Comparison of ENCODE assay signal across 14 cellular contexts in the genomic region with DNA sequence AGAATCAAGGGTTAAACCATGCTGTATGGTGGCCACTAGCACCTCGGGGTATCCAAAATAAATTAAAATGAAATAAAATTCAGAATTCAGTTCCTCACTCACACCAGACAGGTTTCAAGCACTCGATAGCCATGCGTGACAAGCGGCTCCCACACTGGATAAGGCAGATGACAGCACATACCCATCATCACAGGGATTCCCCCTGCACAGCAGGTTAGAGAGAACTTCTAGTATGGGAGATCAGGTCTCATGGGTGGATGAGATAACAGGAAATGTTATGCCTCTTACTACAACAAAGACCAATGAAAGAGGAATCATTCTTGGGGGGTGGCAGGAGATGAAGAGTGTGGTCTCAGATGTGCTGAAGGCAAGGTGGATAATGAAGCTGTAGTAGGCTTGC.
A peak's percentile ranks its signal among the peaks of the same experiment; 100 is the strongest.
DNase-seq lines count a peak whose midpoint lies in the region; ATAC-seq and TF ChIP-seq lines count a peak whose summit lies in the region.
"Had no signal": no experiment of that assay in that cellular context is flagged by ENCODE, and none has a peak within 500 bp of the region (broad histone marks: within the 10 kb centered on the region; RNA-seq: fewer than 3 reads in every experiment).

No MANE protein-coding gene starts in this region.

- H3K9me3 Mint-ChIP-seq in activated CD4-positive, alpha-beta memory T cell treated with anti-CD3 and anti-CD28 coated beads for 36 hours: no peaks in the 10 kb centered on the region

- H3K4me1 Mint-ChIP-seq in activated CD4-positive, alpha-beta memory T cell treated with anti-CD3 and anti-CD28 coated beads for 36 hours (ENCODE audit: low read depth): no peaks in the 10 kb centered on the region
- H3K4me1 Mint-ChIP-seq: CD8-positive, alpha-beta memory T cell had no signal

- POLR2A ChIA-PET in activated CD4-positive, alpha-beta memory T cell treated with anti-CD3 and anti-CD28 coated beads for 36 hours (lab: Charles Lee): no interaction called here

- DNase-seq in GM12865 (ENCODE audit: low read depth): peak; percentile 57
- peak; percentile 8 for DNase-seq in kidney glomerular epithelial cell (lab: John Stamatoyannopoulos, UW)
- no peak for DNase-seq in activated CD4-positive, alpha-beta memory T cell treated with anti-CD3 and anti-CD28 coated beads for 36 hours
- DNase-seq: BE2C; Caco-2; CD8-positive, alpha-beta memory T cell; DND-41; GF-D8 had no signal

- intact Hi-C loops in activated CD4-positive, alpha-beta memory T cell treated with anti-CD3 and anti-CD28 coated beads for 36 hours (cut with micrococcal nuclease): no loop called here

- H3K27me3 Mint-ChIP-seq in activated CD4-positive, alpha-beta memory T cell treated with anti-CD3 and anti-CD28 coated beads for 36 hours: peaks cover 5% of the 10 kb centered on the region

- ATAC-seq in HG02759 (IDR thresholded peaks at IDR 0.05; ENCODE audit: unreplicated experiment) (peak; percentile 41), HG02870 (IDR thresholded peaks at IDR 0.05; ENCODE audit: unreplicated experiment) (no peak), HG03432 (IDR thresholded peaks at IDR 0.05; ENCODE audit: unreplicated experiment) (no peak)
- ATAC-seq: A549, HepG2 had no signal

- CTCF ChIA-PET in activated CD4-positive, alpha-beta memory T cell treated with anti-CD3 and anti-CD28 coated beads for 36 hours (lab: Charles Lee): no interaction called here

- H3K4me3 ChIP-seq in GM12865 (ENCODE audit: low read depth, low read length): no peak overlapping the region
- H3K4me3 ChIP-seq: A549, HAP-1 had no signal

- no peak overlapping the region for H3K27ac Mint-ChIP-seq in activated CD4-positive, alpha-beta memory T cell treated with anti-CD3 and anti-CD28 coated beads for 36 hours

- TF ChIP-seq CTCF in GM12865 (IDR thresholded peaks at IDR 0.05; ENCODE audit: insufficient read depth, low read depth, low read length, missing control alignments): no peak

- H3K4me3 Mint-ChIP-seq in activated CD4-positive, alpha-beta memory T cell treated with anti-CD3 and anti-CD28 coated beads for 36 hours: no peak overlapping the region
- H3K4me3 Mint-ChIP-seq: CD8-positive, alpha-beta memory T cell had no signal

- no peaks in the 10 kb centered on the region for H3K36me3 Mint-ChIP-seq in activated CD4-positive, alpha-beta memory T cell treated with anti-CD3 and anti-CD28 coated beads for 36 hours
- H3K36me3 Mint-ChIP-seq: CD8-positive, alpha-beta memory T cell had no signal
